1 cellular context compared by ENCODE assay signal in the genomic region with DNA sequence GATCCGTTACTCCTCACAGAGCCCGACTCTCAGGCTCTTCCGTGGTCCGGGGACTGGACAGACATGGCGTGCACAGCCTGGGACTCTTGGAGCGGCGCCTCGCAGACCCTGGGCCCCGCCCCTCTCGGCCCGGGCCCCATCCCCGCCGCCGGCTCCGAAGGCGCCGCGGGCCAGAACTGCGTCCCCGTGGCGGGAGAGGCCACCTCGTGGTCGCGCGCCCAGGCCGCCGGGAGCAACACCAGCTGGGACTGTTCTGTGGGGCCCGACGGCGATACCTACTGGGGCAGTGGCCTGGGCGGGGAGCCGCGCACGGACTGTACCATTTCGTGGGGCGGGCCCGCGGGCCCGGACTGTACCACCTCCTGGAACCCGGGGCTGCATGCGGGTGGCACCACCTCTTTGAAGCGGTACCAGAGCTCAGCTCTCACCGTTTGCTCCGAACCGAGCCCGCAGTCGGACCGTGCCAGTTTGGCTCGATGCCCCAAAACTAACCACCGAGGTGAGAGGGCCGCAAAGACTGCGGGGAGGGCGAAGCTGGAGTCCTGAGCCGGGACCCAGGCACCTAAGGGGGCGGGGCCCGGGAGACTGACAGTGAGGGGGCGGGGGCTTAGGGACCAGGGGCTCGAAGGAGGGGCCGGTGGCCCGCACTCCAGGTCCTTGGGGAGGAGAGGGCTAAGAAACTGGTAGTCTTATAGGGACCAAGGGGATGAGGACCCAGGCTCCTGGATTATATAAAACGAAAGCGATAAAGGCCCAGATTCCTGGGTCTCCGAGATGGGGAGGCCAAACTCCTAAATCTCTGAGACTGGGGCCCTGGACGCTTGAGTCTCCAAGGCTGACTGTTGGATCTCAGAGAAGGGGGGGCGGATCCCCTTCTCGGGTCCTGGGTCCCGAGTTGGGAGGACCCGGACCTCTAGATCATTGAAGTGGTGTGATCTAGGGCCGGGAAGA.
TF ChIP-seq lines count a peak whose summit lies in the region.

No MANE protein-coding gene starts in this region.

TF ChIP-seq in HEK293, 187 proteins besides CTCF, POLR2A, EP300 and RAD21 (continued from another document):
- TF ChIP-seq INSM2 (tag by site-specific recombination; IDR thresholded peaks at IDR 0.05) (peak; percentile 89), ZNF24 (tag by site-specific recombination; IDR thresholded peaks at IDR 0.05) (peak; percentile 98), ZBTB44 (tag by site-specific recombination; IDR thresholded peaks at IDR 0.05) (peak; percentile 63), ZNF394 (tag by site-specific recombination; IDR thresholded peaks at IDR 0.05; ENCODE audit: borderline replicate concordance) (peak; percentile 81), ZNF776 (tag by site-specific recombination; IDR thresholded peaks at IDR 0.05; ENCODE audit: borderline replicate concordance) (no peak), REPIN1 (tag by site-specific recombination; IDR thresholded peaks at IDR 0.05; ENCODE audit: low read depth) (peak; percentile 99), ZNF626 (tag by site-specific recombination; IDR thresholded peaks at IDR 0.05) (no peak), HOXD13 (CRISPR knock-in tag; IDR thresholded peaks at IDR 0.05; ENCODE audit: borderline replicate concordance) (no peak), ZNF341 (tag by site-specific recombination; IDR thresholded peaks at IDR 0.05; ENCODE audit: low read depth) (peak; percentile 81), ZNF76 (tag by site-specific recombination; IDR thresholded peaks at IDR 0.05; ENCODE audit: borderline replicate concordance, low read depth) (peak; percentile 93), ZFHX2 (tag by site-specific recombination; conservative IDR thresholded peaks at IDR 0.05) (peak; percentile 78), TCF7L2 (IDR thresholded peaks at IDR 0.05; ENCODE audit: borderline replicate concordance, low read depth, low read length) (no peak), ZNF48 (tag by site-specific recombination; IDR thresholded peaks at IDR 0.05) (no peak), ZNF19 (tag by site-specific recombination; IDR thresholded peaks at IDR 0.05; ENCODE audit: low read depth) (no peak), ZNF10 (tag by site-specific recombination; IDR thresholded peaks at IDR 0.05) (peak; percentile 76)
- TF ChIP-seq, protein P1, sequence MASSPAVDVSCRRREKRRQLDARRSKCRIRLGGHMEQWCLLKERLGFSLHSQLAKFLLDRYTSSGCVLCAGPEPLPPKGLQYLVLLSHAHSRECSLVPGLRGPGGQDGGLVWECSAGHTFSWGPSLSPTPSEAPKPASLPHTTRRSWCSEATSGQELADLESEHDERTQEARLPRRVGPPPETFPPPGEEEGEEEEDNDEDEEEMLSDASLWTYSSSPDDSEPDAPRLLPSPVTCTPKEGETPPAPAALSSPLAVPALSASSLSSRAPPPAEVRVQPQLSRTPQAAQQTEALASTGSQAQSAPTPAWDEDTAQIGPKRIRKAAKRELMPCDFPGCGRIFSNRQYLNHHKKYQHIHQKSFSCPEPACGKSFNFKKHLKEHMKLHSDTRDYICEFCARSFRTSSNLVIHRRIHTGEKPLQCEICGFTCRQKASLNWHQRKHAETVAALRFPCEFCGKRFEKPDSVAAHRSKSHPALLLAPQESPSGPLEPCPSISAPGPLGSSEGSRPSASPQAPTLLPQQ (tag by site-specific recombination; IDR thresholded peaks at IDR 0.05) = peak; percentile 100
- TF ChIP-seq, protein P2, sequence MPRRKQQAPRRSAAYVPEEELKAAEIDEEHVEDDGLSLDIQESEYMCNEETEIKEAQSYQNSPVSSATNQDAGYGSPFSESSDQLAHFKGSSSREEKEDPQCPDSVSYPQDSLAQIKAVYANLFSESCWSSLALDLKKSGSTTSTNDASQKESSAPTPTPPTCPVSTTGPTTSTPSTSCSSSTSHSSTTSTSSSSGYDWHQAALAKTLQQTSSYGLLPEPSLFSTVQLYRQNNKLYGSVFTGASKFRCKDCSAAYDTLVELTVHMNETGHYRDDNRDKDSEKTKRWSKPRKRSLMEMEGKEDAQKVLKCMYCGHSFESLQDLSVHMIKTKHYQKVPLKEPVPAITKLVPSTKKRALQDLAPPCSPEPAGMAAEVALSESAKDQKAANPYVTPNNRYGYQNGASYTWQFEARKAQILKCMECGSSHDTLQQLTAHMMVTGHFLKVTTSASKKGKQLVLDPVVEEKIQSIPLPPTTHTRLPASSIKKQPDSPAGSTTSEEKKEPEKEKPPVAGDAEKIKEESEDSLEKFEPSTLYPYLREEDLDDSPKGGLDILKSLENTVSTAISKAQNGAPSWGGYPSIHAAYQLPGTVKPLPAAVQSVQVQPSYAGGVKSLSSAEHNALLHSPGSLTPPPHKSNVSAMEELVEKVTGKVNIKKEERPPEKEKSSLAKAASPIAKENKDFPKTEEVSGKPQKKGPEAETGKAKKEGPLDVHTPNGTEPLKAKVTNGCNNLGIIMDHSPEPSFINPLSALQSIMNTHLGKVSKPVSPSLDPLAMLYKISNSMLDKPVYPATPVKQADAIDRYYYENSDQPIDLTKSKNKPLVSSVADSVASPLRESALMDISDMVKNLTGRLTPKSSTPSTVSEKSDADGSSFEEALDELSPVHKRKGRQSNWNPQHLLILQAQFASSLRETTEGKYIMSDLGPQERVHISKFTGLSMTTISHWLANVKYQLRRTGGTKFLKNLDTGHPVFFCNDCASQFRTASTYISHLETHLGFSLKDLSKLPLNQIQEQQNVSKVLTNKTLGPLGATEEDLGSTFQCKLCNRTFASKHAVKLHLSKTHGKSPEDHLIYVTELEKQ (tag by site-specific recombination; IDR thresholded peaks at IDR 0.05; ENCODE audit: borderline replicate concordance) = peak; percentile 9; the same call in 1 of the 2 replicates
